18 cellular contexts compared by ENCODE assay signal in genomic region chr1:33391669-33392068, GRCh38. TPM values are rescaled to one million over a fixed set of nuclear protein-coding genes. Genes with fewer than 3 reads are reported as not detected.
A peak's percentile ranks its signal among the peaks of the same experiment; 100 is the strongest.
DNase-seq lines count a peak whose midpoint lies in the region; ATAC-seq and TF ChIP-seq lines count a peak whose summit lies in the region.
"Had no signal": no experiment of that assay in that cellular context is flagged by ENCODE, and none has a peak within 500 bp of the region (broad histone marks: within the 10 kb centered on the region; RNA-seq: fewer than 3 reads in every experiment).

No MANE protein-coding gene starts in this region.

- H3K27ac Mint-ChIP-seq in immature natural killer cell, result no peak overlapping the region
- H3K27ac Mint-ChIP-seq in stimulated activated memory B cell treated with anti-CD40 and anti-IgM and Interleukin-4, amounts not matched to agents 10 μg/mL and 1 μg/mL and 100 μg/mL, for 72 hours, result no peak overlapping the region
- H3K27ac Mint-ChIP-seq: CD4-positive, CD25-positive, alpha-beta regulatory T cell had no signal

- no peaks in the 10 kb centered on the region for H3K36me3 ChIP-seq in mesendoderm (ENCODE audit: control insufficient read depth, insufficient read depth, low read length)
- H3K36me3 ChIP-seq: SJSA1 had no signal

- peak overlapping the region; percentile 16 for H3K4me3 ChIP-seq in fibroblast of villous mesenchyme (ENCODE audit: low read depth, low read length)
- H3K4me3 ChIP-seq in mesendoderm (ENCODE audit: low read length), result no peak overlapping the region
- H3K4me3 ChIP-seq in coronary artery, result no peak overlapping the region
- H3K4me3 ChIP-seq: PC-9, SJSA1 had no signal

- TF ChIP-seq CTCF in fibroblast of villous mesenchyme (IDR thresholded peaks at IDR 0.05; ENCODE audit: insufficient read depth, low read depth, low read length) (no peak), coronary artery (IDR thresholded peaks at IDR 0.05) (no peak)

- H3K18ac ChIP-seq in mesendoderm (ENCODE audit: low read length), result no peak overlapping the region

- H3K56ac ChIP-seq in mesendoderm (ENCODE audit: low read length), result no peak overlapping the region

- H2BK120ac ChIP-seq in mesendoderm (ENCODE audit: low read depth, low read length), result no peak overlapping the region

- no peak overlapping the region for H3K4ac ChIP-seq in mesendoderm (ENCODE audit: low read depth, low read length)

- WGBS in mesendoderm (ENCODE audit: extremely low coverage, insufficient coverage, low lambda C conversion rate), result no CpG with 5 or more reads among the region's 5 CpGs

- peaks cover 0 to 4% (median 2%) of the 10 kb centered on the region in 3 donors for H3K27me3 Mint-ChIP-seq in immature natural killer cell (ENCODE audit: low read depth in 3 of 3)
- H3K27me3 Mint-ChIP-seq in stimulated activated memory B cell treated with anti-CD40 and anti-IgM and Interleukin-4, amounts not matched to agents 10 μg/mL and 1 μg/mL and 100 μg/mL, for 72 hours, result peaks cover 7% of the 10 kb centered on the region

- H3K23ac ChIP-seq in mesendoderm (ENCODE audit: low read length), result no peak overlapping the region

- H2BK15ac ChIP-seq in mesendoderm (replicated peaks; ENCODE audit: low read depth), result no peak overlapping the region

- H3K4me2 ChIP-seq in mesendoderm (ENCODE audit: low read length), result no peak overlapping the region
- H3K4me2 ChIP-seq: PC-9 had no signal

- H4K8ac ChIP-seq in mesendoderm (ENCODE audit: low read depth, low read length), result no peak overlapping the region

- ATAC-seq in stimulated activated memory B cell treated with anti-CD40 and anti-IgM and Interleukin-4, amounts not matched to agents 10 μg/mL and 1 μg/mL and 100 μg/mL, for 72 hours, result no peak
- ATAC-seq: HCT116, Right ventricle myocardium inferior had no signal

- H3K79me2 ChIP-seq in mesendoderm (ENCODE audit: control insufficient read depth, insufficient read depth, low read length), result no peaks in the 10 kb centered on the region

- H3K9me3 Mint-ChIP-seq in immature natural killer cell, result no peaks in the 10 kb centered on the region
- no peaks in the 10 kb centered on the region for H3K9me3 Mint-ChIP-seq in stimulated activated memory B cell treated with anti-CD40 and anti-IgM and Interleukin-4, amounts not matched to agents 10 μg/mL and 1 μg/mL and 100 μg/mL, for 72 hours
- H3K9me3 Mint-ChIP-seq: CD4-positive, CD25-positive, alpha-beta regulatory T cell had no signal

- no peak overlapping the region for H2BK5ac ChIP-seq in mesendoderm (ENCODE audit: low read length)

- H3K9ac ChIP-seq in mesendoderm (ENCODE audit: low read length), result no peak overlapping the region

- no peaks in the 10 kb centered on the region for H3K36me3 Mint-ChIP-seq in immature natural killer cell
- no peaks in the 10 kb centered on the region for H3K36me3 Mint-ChIP-seq in stimulated activated memory B cell treated with anti-CD40 and anti-IgM and Interleukin-4, amounts not matched to agents 10 μg/mL and 1 μg/mL and 100 μg/mL, for 72 hours
- H3K36me3 Mint-ChIP-seq: CD4-positive, CD25-positive, alpha-beta regulatory T cell had no signal

- peaks cover 0 to 2% of the 10 kb centered on the region in 2 donors for H3K4me1 Mint-ChIP-seq in immature natural killer cell
- H3K4me1 Mint-ChIP-seq in stimulated activated memory B cell treated with anti-CD40 and anti-IgM and Interleukin-4, amounts not matched to agents 10 μg/mL and 1 μg/mL and 100 μg/mL, for 72 hours, result no peaks in the 10 kb centered on the region
- H3K4me1 Mint-ChIP-seq: CD4-positive, CD25-positive, alpha-beta regulatory T cell had no signal

- no peak overlapping the region for H3K4me3 Mint-ChIP-seq in immature natural killer cell
- H3K4me3 Mint-ChIP-seq in stimulated activated memory B cell treated with anti-CD40 and anti-IgM and Interleukin-4, amounts not matched to agents 10 μg/mL and 1 μg/mL and 100 μg/mL, for 72 hours, result no peak overlapping the region
- H3K4me3 Mint-ChIP-seq: CD4-positive, CD25-positive, alpha-beta regulatory T cell had no signal

- DNase-seq in NCI-H526 (lab: John Stamatoyannopoulos, UW) (peak; percentile 52 to 63), NCI-H526 treated with DMSO at 0.1 percent for 48 hours (lab: John Stamatoyannopoulos, UW) (no peak), fibroblast of villous mesenchyme (ENCODE audit: low read depth) (no peak), mesendoderm (peak; percentile 84), superior temporal gyrus (ENCODE audit: extremely low spot score) (peak; percentile 53), immature natural killer cell (no peak), coronary artery (ENCODE audit: low spot score) (no peak)
- DNase-seq: CD4-positive, CD25-positive, alpha-beta regulatory T cell; DMS153; NCI-H1092; NCI-H2029; NCI-H748 treated with DMSO at 0.1 percent for 48 hours; NK-92 treated with Interleukin-12 subunit alpha and Interleukin-12 subunit beta, amount 100 ng/mL, for 24 hours; PC-9 had no signal

- H3K4me1 ChIP-seq in mesendoderm (ENCODE audit: control insufficient read depth, low read depth, low read length), result peaks cover 9% of the 10 kb centered on the region

- H3K27me3 ChIP-seq in mesendoderm (ENCODE audit: insufficient read depth, low read length, poor library complexity), result no peaks in the 10 kb centered on the region
- H3K27me3 ChIP-seq: SJSA1 had no signal

- no peaks in the 10 kb centered on the region for H3K79me1 ChIP-seq in mesendoderm (ENCODE audit: low read length)

- no peak overlapping the region for H2AK5ac ChIP-seq in mesendoderm (ENCODE audit: low read length)

- no peak overlapping the region for H3K27ac ChIP-seq in mesendoderm (ENCODE audit: low read depth, low read length)
- no peak overlapping the region for H3K27ac ChIP-seq in coronary artery
- H3K27ac ChIP-seq: PC-9 had no signal

- no peak overlapping the region for H4K5ac ChIP-seq in mesendoderm (ENCODE audit: low read length)

RNA-seq across cellular contexts. Expression of gene PHC2, which starts 39.2 kb away (rescaled TPM):
- 75.6 and 99.5 TPM in 2 replicates for total RNA-seq in fibroblast of villous mesenchyme
- 4.1 TPM for polyA plus RNA-seq in mesendoderm (2013, experiment 1 of 2)
- polyA plus RNA-seq in mesendoderm (2013, experiment 2 of 2), result 4.4 TPM
- polyA plus RNA-seq in immature natural killer cell, result 10 to 100 TPM; 16.1 to 28.7 (median 27.4) TPM

Comparison
In these comparisons a context has a peak if more than half of its experiments do, and no peak if none do; other contexts are left out.
1. DNase-seq: peak in NCI-H526 (2 of 2), mesendoderm (single experiment) and superior temporal gyrus (single experiment); none in NCI-H526 treated with DMSO at 0.1 percent for 48 hours (single experiment), fibroblast of villous mesenchyme (single experiment), immature natural killer cell (0 of 3) and coronary artery (single experiment).